11 cellular contexts compared by ENCODE assay signal in the genomic region with DNA sequence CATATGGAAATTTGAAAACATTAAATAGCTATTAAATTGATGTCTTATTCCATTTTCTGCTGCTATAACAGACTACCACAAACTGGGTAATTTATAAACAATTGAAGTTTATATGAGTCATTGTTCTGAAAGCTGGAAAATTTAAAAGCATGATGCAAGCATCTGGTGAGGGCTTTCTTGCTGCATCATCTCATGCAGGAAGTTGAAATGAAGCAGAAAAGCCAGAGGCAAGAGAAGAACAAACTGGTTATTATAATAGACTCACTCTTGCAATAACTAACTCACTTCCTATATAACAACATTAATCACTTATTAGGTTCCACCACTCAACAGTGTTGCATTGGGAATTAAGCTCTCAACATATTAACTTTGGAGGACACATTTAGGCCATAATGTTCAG.
DNase-seq lines count a peak whose midpoint lies in the region; TF ChIP-seq lines count a peak whose summit lies in the region.
"Had no signal": no experiment of that assay in that cellular context is flagged by ENCODE, and none has a peak within 500 bp of the region (broad histone marks: within the 10 kb centered on the region; RNA-seq: fewer than 3 reads in every experiment).

No MANE protein-coding gene starts in this region.

- no peaks in the 10 kb centered on the region for H3K4me1 ChIP-seq in uterus
- H3K4me1 ChIP-seq: body of pancreas had no signal

- peaks cover 19% of the 10 kb centered on the region for H3K9me3 Mint-ChIP-seq in dendritic cell treated with granulocyte-macrophage colony-stimulating factor and Interleukin-4, amounts not matched to agents 40 ng/mL and 50 ng/mL, for 4 days
- H3K9me3 Mint-ChIP-seq in activated naive CD8-positive, alpha-beta T cell treated with anti-CD3 and anti-CD28 coated beads for 36 hours, result peaks cover 6% of the 10 kb centered on the region

- H3K4me3 ChIP-seq in retinal pigment epithelial cell (ENCODE audit: low read length) (no peak overlapping the region), uterus (no peak overlapping the region)
- H3K4me3 ChIP-seq: body of pancreas, K562 had no signal

- H3K27me3 ChIP-seq in uterus, result no peaks in the 10 kb centered on the region
- H3K27me3 ChIP-seq: body of pancreas had no signal

- H3K36me3 ChIP-seq in uterus, result no peaks in the 10 kb centered on the region

- TF ChIP-seq CTCF in retinal pigment epithelial cell (conservative IDR thresholded peaks at IDR 0.05; ENCODE audit: low read depth, low read length) (no peak), uterus (IDR thresholded peaks at IDR 0.05) (no peak)

- no peak for TF ChIP-seq POLR2A in uterus (IDR thresholded peaks at IDR 0.05)

- H3K36me3 Mint-ChIP-seq in dendritic cell treated with granulocyte-macrophage colony-stimulating factor and Interleukin-4, amounts not matched to agents 40 ng/mL and 50 ng/mL, for 4 days (ENCODE audit: low read depth), result no peaks in the 10 kb centered on the region
- no peaks in the 10 kb centered on the region for H3K36me3 Mint-ChIP-seq in activated naive CD8-positive, alpha-beta T cell treated with anti-CD3 and anti-CD28 coated beads for 36 hours

- H3K9me3 ChIP-seq in uterus, result no peaks in the 10 kb centered on the region
- H3K9me3 ChIP-seq: body of pancreas had no signal

- no peak overlapping the region for H3K27ac ChIP-seq in uterus
- H3K27ac ChIP-seq: body of pancreas had no signal

- no peaks in the 10 kb centered on the region for H3K27me3 Mint-ChIP-seq in dendritic cell treated with granulocyte-macrophage colony-stimulating factor and Interleukin-4, amounts not matched to agents 40 ng/mL and 50 ng/mL, for 4 days
- H3K27me3 Mint-ChIP-seq in activated naive CD8-positive, alpha-beta T cell treated with anti-CD3 and anti-CD28 coated beads for 36 hours, result no peaks in the 10 kb centered on the region

- no peak overlapping the region for H3K4me3 Mint-ChIP-seq in dendritic cell treated with granulocyte-macrophage colony-stimulating factor and Interleukin-4, amounts not matched to agents 40 ng/mL and 50 ng/mL, for 4 days
- no peak overlapping the region for H3K4me3 Mint-ChIP-seq in activated naive CD8-positive, alpha-beta T cell treated with anti-CD3 and anti-CD28 coated beads for 36 hours

- no peaks in the 10 kb centered on the region for H3K4me1 Mint-ChIP-seq in dendritic cell treated with granulocyte-macrophage colony-stimulating factor and Interleukin-4, amounts not matched to agents 40 ng/mL and 50 ng/mL, for 4 days (ENCODE audit: low read depth)
- H3K4me1 Mint-ChIP-seq in activated naive CD8-positive, alpha-beta T cell treated with anti-CD3 and anti-CD28 coated beads for 36 hours, result no peaks in the 10 kb centered on the region

- intact Hi-C loops in dendritic cell treated with granulocyte-macrophage colony-stimulating factor and Interleukin-4, amounts not matched to agents 40 ng/mL and 50 ng/mL, for 4 days (cut with micrococcal nuclease), result no loop called here
- intact Hi-C loops in uterus (cut with DNase I; ENCODE audit: low total_unique reads), result no loop called here

- peak overlapping the region; percentile 30 for H3K27ac Mint-ChIP-seq in dendritic cell treated with granulocyte-macrophage colony-stimulating factor and Interleukin-4, amounts not matched to agents 40 ng/mL and 50 ng/mL, for 4 days
- H3K27ac Mint-ChIP-seq in activated naive CD8-positive, alpha-beta T cell treated with anti-CD3 and anti-CD28 coated beads for 36 hours, result no peak overlapping the region

- DNase-seq in HS-5 (ENCODE audit: low read depth) (peak; percentile 64), RKO (ENCODE audit: low spot score) (peak; percentile 78), retinal pigment epithelial cell (ENCODE audit: low read depth) (peak; percentile 55), uterus (no peak), NCI-H2081 treated with DMSO at 0.1 percent for 48 hours (lab: John Stamatoyannopoulos, UW) (no peak)
- no peak for DNase-seq in activated naive CD8-positive, alpha-beta T cell treated with anti-CD3 and anti-CD28 coated beads for 36 hours
- DNase-seq in stimulated activated CD4-positive, alpha-beta T cell treated with anti-CD3 and anti-CD28 coated beads, Interleukin-15, amount 100 ng/mL, for 24 hours, result no peak
- DNase-seq: body of pancreas, NCI-H345 had no signal

Comparison
In these comparisons a context has a peak if more than half of its experiments do, and no peak if none do; other contexts are left out.
1. DNase-seq: peak in HS-5 (single experiment), RKO (single experiment) and retinal pigment epithelial cell (single experiment); none in uterus (0 of 2), activated naive CD8-positive, alpha-beta T cell treated with anti-CD3 and anti-CD28 coated beads for 36 hours (single experiment), NCI-H2081 treated with DMSO at 0.1 percent for 48 hours (single experiment) and stimulated activated CD4-positive, alpha-beta T cell treated with anti-CD3 and anti-CD28 coated beads, Interleukin-15, amount 100 ng/mL, for 24 hours (single experiment).